In genomic region chr9:107760469-107761242, GRCh38 we compare ENCODE assay signal across 13 cellular contexts.
DNase-seq lines count a peak whose midpoint lies in the region; ATAC-seq, FAIRE-seq and TF ChIP-seq lines count a peak whose summit lies in the region.
"Had no signal": no experiment of that assay in that cellular context is flagged by ENCODE, and none has a peak within 500 bp of the region (broad histone marks: within the 10 kb centered on the region; RNA-seq: fewer than 3 reads in every experiment).

No MANE protein-coding gene starts in this region.

- POLR2A ChIA-PET in HepG2 (lab: Yijun Ruan, JAX): interaction anchor here (1.6 kb wide), 1 partner anchor 9 kb away, joined by 4 read pairs; no protein-coding TSS in a partner anchor

- no peak for TF ChIP-seq POLR2A in HepG2 (IDR thresholded peaks at IDR 0.05; ENCODE audit: insufficient read depth in 1 of 2, low read depth in 2 of 2, low read length in 2 of 2)

- H2BK12ac ChIP-seq in neuronal stem cell (ENCODE audit: low read length): no peak overlapping the region

- H2AFZ ChIP-seq in HepG2 (ENCODE audit: low read length): no peak overlapping the region
- H2AFZ ChIP-seq in neuronal stem cell (ENCODE audit: low read length): no peak overlapping the region

- no peak overlapping the region for H3K23ac ChIP-seq in neuronal stem cell (ENCODE audit: low read depth, low read length, poor library complexity)

- H3K27ac ChIP-seq in liver (ENCODE audit: low read depth in 1 of 2, low read length in 2 of 2): peak overlapping the region in 1 of 2 donors; percentile 56
- no peak overlapping the region for H3K27ac ChIP-seq in HepG2 (ENCODE audit: extremely low read length, insufficient read depth, low read length)
- H3K27ac ChIP-seq in neuronal stem cell (replicated peaks; ENCODE audit: low read length): no peak overlapping the region
- H3K27ac ChIP-seq in brain microvascular endothelial cell: no peak overlapping the region
- H3K27ac ChIP-seq: VCaP had no signal

- no peaks in the 10 kb centered on the region for H3K27me3 ChIP-seq in liver (ENCODE audit: control insufficient read depth in 4 of 4, insufficient read depth in 4 of 4, low read length in 3 of 4)
- no peaks in the 10 kb centered on the region for H3K27me3 ChIP-seq in HepG2 (ENCODE audit: control insufficient read depth in 1 of 2, insufficient read depth in 2 of 2, low read length in 2 of 2)
- H3K27me3 ChIP-seq in neuronal stem cell (ENCODE audit: control insufficient read depth in 3 of 3, insufficient read depth in 3 of 3, low read depth in 1 of 3, low read length in 3 of 3): no peaks in the 10 kb centered on the region
- no peaks in the 10 kb centered on the region for H3K27me3 ChIP-seq in brain microvascular endothelial cell (replicated peaks)

- no TSS peak for BruUV-seq in HepG2 (replicated peaks; lab: Mats Ljungman, UMichigan)

- H3K4me1 ChIP-seq in liver (ENCODE audit: control insufficient read depth in 4 of 4, insufficient read depth in 4 of 4, low read length in 3 of 4) (no peaks in the 10 kb centered on the region), HepG2 (ENCODE audit: insufficient read depth, low read length) (no peaks in the 10 kb centered on the region), neuronal stem cell (ENCODE audit: control insufficient read depth in 2 of 2, insufficient read depth in 1 of 2, low read depth in 1 of 2, low read length in 2 of 2) (peaks cover 0 to 2% of the 10 kb centered on the region in 2 donors)

- no peak overlapping the region for H4K91ac ChIP-seq in neuronal stem cell (ENCODE audit: low read depth, low read length, poor library complexity)

- H4K8ac ChIP-seq in neuronal stem cell (ENCODE audit: low read depth, low read length): no peak overlapping the region

- intact Hi-C loops in HepG2 (cut with micrococcal nuclease; ENCODE audit: unreplicated experiment): no loop called here
- intact Hi-C loops in head of caudate nucleus (cut with DNase I): no loop called here

- H2BK5ac ChIP-seq in neuronal stem cell (ENCODE audit: low read length): no peak overlapping the region

- TF ChIP-seq CTCF in liver (IDR thresholded peaks at IDR 0.05; ENCODE audit: low read depth, low read length, missing input control) (no peak), HepG2 (CRISPR knock-in tag; IDR thresholded peaks at IDR 0.05) (no peak), brain microvascular endothelial cell (IDR thresholded peaks at IDR 0.05; ENCODE audit: low read depth, low read length, missing control alignments) (no peak)

- H3K4me3 ChIP-seq in liver (ENCODE audit: low read depth in 1 of 3, low read length in 3 of 3): no peak overlapping the region
- no peak overlapping the region for H3K4me3 ChIP-seq in HepG2 (replicated peaks in 1 of 3; ENCODE audit: insufficient read depth in 1 of 3, low read depth in 2 of 3, low read length in 3 of 3)
- H3K4me3 ChIP-seq in neuronal stem cell (ENCODE audit: low read length in 2 of 2): no peak overlapping the region
- H3K4me3 ChIP-seq in brain microvascular endothelial cell (ENCODE audit: low read depth, low read length): no peak overlapping the region

- no peaks in the 10 kb centered on the region for H4K20me1 ChIP-seq in HepG2 (ENCODE audit: insufficient read depth, low read length)

- H3K79me1 ChIP-seq in neuronal stem cell (ENCODE audit: low read depth, low read length): no peaks in the 10 kb centered on the region

- TF ChIP-seq EP300 in HepG2 (IDR thresholded peaks at IDR 0.05; ENCODE audit: low read depth in 2 of 2, low read length in 2 of 2) (no peak), HepG2 (CRISPR knock-in tag; IDR thresholded peaks at IDR 0.05; ENCODE audit: borderline replicate concordance) (no peak)

- TF ChIP-seq RAD21 in liver (IDR thresholded peaks at IDR 0.05) (peak in 1 of 2 donors; percentile 21), HepG2 (CRISPR knock-in tag; IDR thresholded peaks at IDR 0.05) (no peak)

- ATAC-seq in HepG2 (no peak), GM18502 (IDR thresholded peaks at IDR 0.05; ENCODE audit: poor library complexity, unreplicated experiment) (no peak)

- CTCF ChIA-PET in HepG2 (lab: Yijun Ruan, JAX; ENCODE audit: low intra/inter-chr PET ratio, low total read pairs): no interaction called here

- no peak overlapping the region for H2BK15ac ChIP-seq in neuronal stem cell (ENCODE audit: low read length)

- H3K4ac ChIP-seq in neuronal stem cell (ENCODE audit: low read length): no peak overlapping the region

- 68% methylated on average over 12 of the region's 12 CpGs for WGBS in liver
- 33% methylated on average over 12 of the region's 12 CpGs for WGBS in HepG2 (ENCODE audit: low lambda C conversion rate)
- WGBS in neuronal stem cell (ENCODE audit: extremely low coverage in 2 of 2, insufficient read length in 2 of 2, insufficient replicate concordance in 1 of 2), 2 donors: no CpG with 5 or more reads among the region's 12 CpGs

- H3K4me2 ChIP-seq in HepG2 (ENCODE audit: low read depth, low read length) (no peak overlapping the region), neuronal stem cell (ENCODE audit: insufficient read depth, low read length, poor library complexity, severe bottlenecking) (no peak overlapping the region)

- H3K36me3 ChIP-seq in liver (ENCODE audit: control insufficient read depth in 4 of 4, insufficient read depth in 3 of 4, low read depth in 1 of 4, low read length in 3 of 4): no peaks in the 10 kb centered on the region
- H3K36me3 ChIP-seq in HepG2 (replicated peaks in 1 of 2; ENCODE audit: control insufficient read depth in 1 of 2, insufficient read depth in 2 of 2, low read length in 2 of 2): no peaks in the 10 kb centered on the region
- no peaks in the 10 kb centered on the region for H3K36me3 ChIP-seq in neuronal stem cell (replicated peaks in 1 of 2; ENCODE audit: control insufficient read depth in 2 of 2, insufficient read depth in 2 of 2, low read length in 2 of 2)
- no peaks in the 10 kb centered on the region for H3K36me3 ChIP-seq in brain microvascular endothelial cell (replicated peaks)

- FAIRE-seq in HepG2 (lab: Jason Lieb, UNC): no peak

- H3K9ac ChIP-seq in liver (ENCODE audit: low read depth in 1 of 2, low read length in 2 of 2): no peak overlapping the region
- no peak overlapping the region for H3K9ac ChIP-seq in HepG2 (ENCODE audit: insufficient read depth, low read depth, low read length)
- no peak overlapping the region for H3K9ac ChIP-seq in neuronal stem cell (ENCODE audit: low read depth, low read length, poor library complexity)

- H3K9me3 ChIP-seq in liver (ENCODE audit: control insufficient read depth in 4 of 4, low read length in 3 of 4): no peaks in the 10 kb centered on the region
- H3K9me3 ChIP-seq in HepG2 (ENCODE audit: low read length): no peaks in the 10 kb centered on the region
- H3K9me3 ChIP-seq in neuronal stem cell (replicated peaks in 1 of 2; ENCODE audit: control insufficient read depth in 2 of 2, insufficient read depth in 1 of 2, low read depth in 1 of 2, low read length in 2 of 2): peaks cover 0 to 3% of the 10 kb centered on the region in 2 donors

- H2BK120ac ChIP-seq in neuronal stem cell (ENCODE audit: low read depth, low read length): no peak overlapping the region

- no peaks in the 10 kb centered on the region for H3K79me2 ChIP-seq in HepG2 (ENCODE audit: insufficient read depth, low read length)

- H3K14ac ChIP-seq in neuronal stem cell (ENCODE audit: low read length): no peak overlapping the region

- H2AK5ac ChIP-seq in neuronal stem cell (ENCODE audit: low read depth, low read length): no peak overlapping the region

- in situ Hi-C loops in HepG2 (cut with HindIII; ENCODE audit: extremely low pct_ligation_motif_present, low pct_unique_long_range_greater_than_20kb): no loop called here
- in situ Hi-C loops in brain microvascular endothelial cell (cut with HindIII; ENCODE audit: low pct_ligation_motif_present, low sequenced_read_pairs): no loop called here
- in situ Hi-C loops in ACHN (cut with HindIII; ENCODE audit: low pct_ligation_motif_present, low pct_unique_long_range_greater_than_20kb, low sequenced_read_pairs): no loop called here

- peak overlapping the region; percentile 15 for H3K18ac ChIP-seq in neuronal stem cell (ENCODE audit: low read length)

- DNase-seq in HepG2 (ENCODE audit: low spot score) (no peak), head of caudate nucleus (peak in 29 of 42 donors; percentile 9 to 63 (median 42)), neuronal stem cell (ENCODE audit: low spot score) (no peak), brain microvascular endothelial cell (no peak), ACHN (no peak)
- no peak for DNase-seq in activated CD4-positive, CD25-positive, alpha-beta regulatory T cell treated with anti-CD3 and anti-CD28 coated beads, Interleukin-2, amount 50 U/mL, for 72 hours
- DNase-seq: 8988T, activated T-cell treated with anti-CD3 and anti-CD28 coated beads for 4 hours, dermis blood vessel endothelial cell, NCI-H1092 treated with DMSO at 0.1 percent for 48 hours had no signal

TF ChIP-seq in liver, 16 proteins besides CTCF, POLR2A, EP300 and RAD21 (continues in another document):
- TF ChIP-seq JUND (IDR thresholded peaks at IDR 0.05) (no peak), SP1 (IDR thresholded peaks at IDR 0.05) (peak; percentile 24), GABPA (IDR thresholded peaks at IDR 0.05 in 1 of 2, conservative IDR thresholded peaks at IDR 0.05 in 1 of 2) (no peak)

TF ChIP-seq in HepG2, 621 proteins besides CTCF, POLR2A, EP300 and RAD21 (continues in another document):
- TF ChIP-seq ZNF607 (CRISPR knock-in tag; IDR thresholded peaks at IDR 0.05; ENCODE audit: borderline replicate concordance) (no peak), MTF1 (CRISPR knock-in tag; IDR thresholded peaks at IDR 0.05) (no peak), CREB1 (IDR thresholded peaks at IDR 0.05) (no peak), CREB1 (CRISPR knock-in tag; IDR thresholded peaks at IDR 0.05) (no peak), ZNF790 (CRISPR knock-in tag; IDR thresholded peaks at IDR 0.05; ENCODE audit: borderline replicate concordance) (no peak), ZNF546 (CRISPR knock-in tag; conservative IDR thresholded peaks at IDR 0.05) (no peak)

Comparison
In these comparisons a context has a peak if more than half of its experiments do, and no peak if none do; other contexts are left out.
1. DNase-seq: peak in head of caudate nucleus (29 of 42); none in HepG2 (single experiment), neuronal stem cell (single experiment), brain microvascular endothelial cell (single experiment), ACHN (single experiment) and activated CD4-positive, CD25-positive, alpha-beta regulatory T cell treated with anti-CD3 and anti-CD28 coated beads, Interleukin-2, amount 50 U/mL, for 72 hours (single experiment).